Comparison of ENCODE assay signal across 9 cellular contexts in the genomic region with DNA sequence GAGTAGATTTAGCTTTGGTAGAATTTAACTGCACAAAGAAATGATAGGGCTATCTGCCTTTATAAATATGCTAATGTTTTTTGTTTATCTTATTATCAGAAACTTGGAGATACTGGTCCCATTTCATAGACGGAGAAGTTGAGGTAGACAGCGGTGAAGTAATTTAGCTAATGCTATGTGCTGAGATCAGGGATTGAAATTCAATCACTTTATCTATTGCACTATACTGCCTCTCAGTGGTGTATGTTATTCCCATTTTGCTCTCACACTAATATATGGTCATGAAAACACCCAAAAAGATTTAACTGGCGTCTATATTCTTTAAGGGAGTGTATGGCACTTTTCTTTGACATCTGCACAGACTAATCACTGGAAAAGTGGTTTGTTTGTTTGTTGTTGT.
DNase-seq lines count a peak whose midpoint lies in the region; ATAC-seq, FAIRE-seq and TF ChIP-seq lines count a peak whose summit lies in the region.
"Had no signal": no experiment of that assay in that cellular context is flagged by ENCODE, and none has a peak within 500 bp of the region (broad histone marks: within the 10 kb centered on the region; RNA-seq: fewer than 3 reads in every experiment).

No MANE protein-coding gene starts in this region.

- H2BK120ac ChIP-seq in IMR-90 (ENCODE audit: low read depth, low read length): no peak overlapping the region

- no CpG with 5 or more reads among the region's 3 CpGs for WGBS in IMR-90 (ENCODE audit: extremely low coverage in 2 of 2, insufficient read length in 1 of 2), 2 experiments
- 63% methylated on average over 3 of the region's 3 CpGs for WGBS in liver
- WGBS in right cardiac atrium: 78% methylated on average over 3 of the region's 3 CpGs

- no peak overlapping the region for H3K27ac ChIP-seq in IMR-90 (ENCODE audit: insufficient read depth, low read length)
- no peak overlapping the region for H3K27ac ChIP-seq in liver (ENCODE audit: low read depth in 1 of 2, low read length in 2 of 2)
- H3K27ac ChIP-seq in right cardiac atrium (ENCODE audit: low read length): no peak overlapping the region

- H3K14ac ChIP-seq in IMR-90 (replicated peaks; ENCODE audit: low read depth, low read length): no peak overlapping the region

- no peaks in the 10 kb centered on the region for H3K9me1 ChIP-seq in IMR-90 (ENCODE audit: insufficient read depth, low read length)

- no peaks in the 10 kb centered on the region for H4K20me1 ChIP-seq in IMR-90 (ENCODE audit: insufficient read depth, low read length)

- POLR2A ChIA-PET in IMR-90 (lab: Charles Lee; ENCODE audit: unreplicated experiment): no interaction called here

- no TSS peak for BruUV-seq in IMR-90 (replicated peaks; lab: Mats Ljungman, UMichigan)

- DNase-seq in D721Med (ENCODE audit: insufficient read length, low spot score): no peak
- DNase-seq in IMR-90: peak; percentile 20
- DNase-seq in astrocyte of the hippocampus (ENCODE audit: low read depth, low spot score): peak; percentile 47
- DNase-seq in superior temporal gyrus (ENCODE audit: extremely low spot score): no peak
- DNase-seq in right cardiac atrium: no peak
- DNase-seq in MG63: no peak
- DNase-seq in amniotic stem cell (lab: John Stamatoyannopoulos, UW): no peak
- DNase-seq: activated CD4-positive, alpha-beta T cell treated with anti-CD3 and anti-CD28 coated beads, Interleukin-2, amount 50 U/mL, for 1 hour had no signal

- dilution Hi-C loops in IMR-90 (cut with HindIII; ENCODE audit: low sequenced_read_pairs, unreplicated experiment): no loop called here

- H2BK15ac ChIP-seq in IMR-90 (ENCODE audit: low read depth, low read length): no peak overlapping the region

- no peak overlapping the region for H2AFZ ChIP-seq in IMR-90 (replicated peaks; ENCODE audit: low read length, poor library complexity)

- ATAC-seq in IMR-90 (ENCODE audit: low read depth) (peak; percentile 73), right cardiac atrium (no peak)

- no peak overlapping the region for H3K4ac ChIP-seq in IMR-90 (ENCODE audit: low read depth, low read length)

- TF ChIP-seq POLR2A in IMR-90 (IDR thresholded peaks at IDR 0.05; ENCODE audit: low read depth, low read length): no peak

- H3K4me3 ChIP-seq in IMR-90 (ENCODE audit: insufficient read depth, low read depth, low read length): no peak overlapping the region
- no peak overlapping the region for H3K4me3 ChIP-seq in liver (ENCODE audit: low read depth in 1 of 3, low read length in 3 of 3)
- H3K4me3 ChIP-seq in right cardiac atrium (ENCODE audit: low read length): no peak overlapping the region
- no peak overlapping the region for H3K4me3 ChIP-seq in MG63

- H2BK20ac ChIP-seq in IMR-90 (ENCODE audit: low read depth, low read length): no peak overlapping the region

- intact Hi-C loops in IMR-90 (cut with micrococcal nuclease) (loop anchor here (5.0 kb wide), 4 partner anchors 303 to 1933 kb away; no protein-coding TSS in a partner anchor), right cardiac atrium (cut with DNase I) (no loop called here)

- H2BK5ac ChIP-seq in IMR-90 (ENCODE audit: low read depth, low read length, poor library complexity, severe bottlenecking): no peak overlapping the region

- no peak overlapping the region for H4K5ac ChIP-seq in IMR-90 (ENCODE audit: low read depth, low read length)

- H3K18ac ChIP-seq in IMR-90 (ENCODE audit: low read depth, low read length): no peak overlapping the region

- H4K8ac ChIP-seq in IMR-90 (ENCODE audit: low read depth in 2 of 2, low read length in 2 of 2): no peak overlapping the region

- H3K27me3 ChIP-seq in IMR-90 (ENCODE audit: control insufficient read depth, insufficient read depth, low read length): no peaks in the 10 kb centered on the region
- no peaks in the 10 kb centered on the region for H3K27me3 ChIP-seq in liver (ENCODE audit: control insufficient read depth in 4 of 4, insufficient read depth in 4 of 4, low read length in 3 of 4)
- H3K27me3 ChIP-seq in right cardiac atrium (ENCODE audit: control insufficient read depth, insufficient read depth): no peaks in the 10 kb centered on the region
- H3K27me3 ChIP-seq in MG63: peaks cover 21% of the 10 kb centered on the region

- FAIRE-seq in D721Med (lab: Jason Lieb, UNC): peak; percentile 85

- H3K79me1 ChIP-seq in IMR-90 (ENCODE audit: low read depth in 1 of 2, low read length in 2 of 2): no peaks in the 10 kb centered on the region

- in situ Hi-C loops in IMR-90 (cut with MboI; ENCODE audit: low sequenced_read_pairs): loop anchor here (25.0 kb wide), 1 partner anchor 1928 kb away; no protein-coding TSS in a partner anchor

- H3K4me1 ChIP-seq in IMR-90 (ENCODE audit: control insufficient read depth, insufficient read depth, low read length) (no peaks in the 10 kb centered on the region), liver (ENCODE audit: control insufficient read depth in 4 of 4, insufficient read depth in 4 of 4, low read length in 3 of 4) (no peaks in the 10 kb centered on the region), right cardiac atrium (ENCODE audit: control insufficient read depth, insufficient read depth, low read length) (no peaks in the 10 kb centered on the region)

- H3K23ac ChIP-seq in IMR-90 (ENCODE audit: low read depth, low read length): no peak overlapping the region

- CTCF ChIA-PET in IMR-90 (lab: Yijun Ruan, JAX): interaction anchor here (0.6 to 1.7 kb wide), 2 partner anchors 10 to 1848 kb away, joined by 3 to 5 read pairs; no protein-coding TSS in a partner anchor

- H3K36me3 ChIP-seq in IMR-90 (ENCODE audit: control insufficient read depth, insufficient read depth, low read length) (no peaks in the 10 kb centered on the region), liver (ENCODE audit: control insufficient read depth in 4 of 4, insufficient read depth in 3 of 4, low read depth in 1 of 4, low read length in 3 of 4) (no peaks in the 10 kb centered on the region), MG63 (no peaks in the 10 kb centered on the region)

- no peak overlapping the region for H3K56ac ChIP-seq in IMR-90 (ENCODE audit: extremely low read depth, insufficient read depth, low read length)

- H4K91ac ChIP-seq in IMR-90 (ENCODE audit: insufficient read depth, low read depth, low read length): no peak overlapping the region

- peak; percentile 57 for TF ChIP-seq CTCF in D721Med (IDR thresholded peaks at IDR 0.05; ENCODE audit: insufficient read depth, missing control alignments)
- peak; percentile 49 for TF ChIP-seq CTCF in IMR-90 (conservative IDR thresholded peaks at IDR 0.05; ENCODE audit: low read depth, low read length)
- peak; percentile 50 for TF ChIP-seq CTCF in liver (IDR thresholded peaks at IDR 0.05; ENCODE audit: low read depth, low read length, missing input control)

- TF ChIP-seq RAD21 in IMR-90 (IDR thresholded peaks at IDR 0.05; ENCODE audit: low read length) (peak; percentile 54), liver (IDR thresholded peaks at IDR 0.05) (peak; percentile 82)

- no peak overlapping the region for H2AK9ac ChIP-seq in IMR-90 (replicated peaks; ENCODE audit: low read depth, low read length, poor library complexity)

- no peak overlapping the region for H3K4me2 ChIP-seq in IMR-90 (ENCODE audit: low read depth, low read length)

- H3K9ac ChIP-seq in IMR-90 (ENCODE audit: low read depth, low read length) (no peak overlapping the region), liver (ENCODE audit: low read depth in 1 of 2, low read length in 2 of 2) (no peak overlapping the region)

- H3K9me3 ChIP-seq in IMR-90 (ENCODE audit: control insufficient read depth, insufficient read depth, low read length) (no peaks in the 10 kb centered on the region), liver (ENCODE audit: control insufficient read depth in 4 of 4, low read length in 3 of 4) (no peaks in the 10 kb centered on the region), right cardiac atrium (ENCODE audit: control insufficient read depth, low read length) (no peaks in the 10 kb centered on the region), MG63 (no peaks in the 10 kb centered on the region)

- H2AK5ac ChIP-seq in IMR-90 (ENCODE audit: low read depth, low read length): no peak overlapping the region

TF ChIP-seq in IMR-90, 13 proteins besides CTCF, POLR2A, EP300 and RAD21 (continues in another document):
- no peak for TF ChIP-seq NFE2L2 (IDR thresholded peaks at IDR 0.05; ENCODE audit: low read depth, low read length)
- TF ChIP-seq CHD1 (IDR thresholded peaks at IDR 0.05; ENCODE audit: low read depth, low read length): no peak
- no peak for TF ChIP-seq MAZ (IDR thresholded peaks at IDR 0.05; ENCODE audit: borderline replicate concordance, low read depth, low read length)
- TF ChIP-seq, protein P1, sequence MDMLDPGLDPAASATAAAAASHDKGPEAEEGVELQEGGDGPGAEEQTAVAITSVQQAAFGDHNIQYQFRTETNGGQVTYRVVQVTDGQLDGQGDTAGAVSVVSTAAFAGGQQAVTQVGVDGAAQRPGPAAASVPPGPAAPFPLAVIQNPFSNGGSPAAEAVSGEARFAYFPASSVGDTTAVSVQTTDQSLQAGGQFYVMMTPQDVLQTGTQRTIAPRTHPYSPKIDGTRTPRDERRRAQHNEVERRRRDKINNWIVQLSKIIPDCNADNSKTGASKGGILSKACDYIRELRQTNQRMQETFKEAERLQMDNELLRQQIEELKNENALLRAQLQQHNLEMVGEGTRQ (IDR thresholded peaks at IDR 0.05; ENCODE audit: low read depth, low read length): no peak

TF ChIP-seq in liver, 16 proteins besides CTCF, POLR2A, EP300 and RAD21:
- TF ChIP-seq, protein P2, sequence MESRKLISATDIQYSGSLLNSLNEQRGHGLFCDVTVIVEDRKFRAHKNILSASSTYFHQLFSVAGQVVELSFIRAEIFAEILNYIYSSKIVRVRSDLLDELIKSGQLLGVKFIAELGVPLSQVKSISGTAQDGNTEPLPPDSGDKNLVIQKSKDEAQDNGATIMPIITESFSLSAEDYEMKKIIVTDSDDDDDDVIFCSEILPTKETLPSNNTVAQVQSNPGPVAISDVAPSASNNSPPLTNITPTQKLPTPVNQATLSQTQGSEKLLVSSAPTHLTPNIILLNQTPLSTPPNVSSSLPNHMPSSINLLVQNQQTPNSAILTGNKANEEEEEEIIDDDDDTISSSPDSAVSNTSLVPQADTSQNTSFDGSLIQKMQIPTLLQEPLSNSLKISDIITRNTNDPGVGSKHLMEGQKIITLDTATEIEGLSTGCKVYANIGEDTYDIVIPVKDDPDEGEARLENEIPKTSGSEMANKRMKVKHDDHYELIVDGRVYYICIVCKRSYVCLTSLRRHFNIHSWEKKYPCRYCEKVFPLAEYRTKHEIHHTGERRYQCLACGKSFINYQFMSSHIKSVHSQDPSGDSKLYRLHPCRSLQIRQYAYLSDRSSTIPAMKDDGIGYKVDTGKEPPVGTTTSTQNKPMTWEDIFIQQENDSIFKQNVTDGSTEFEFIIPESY (IDR thresholded peaks at IDR 0.05): no peak
- TF ChIP-seq TAF1 (conservative IDR thresholded peaks at IDR 0.05) (no peak), RXRA (IDR thresholded peaks at IDR 0.05) (no peak)

Comparison
In these comparisons a context has a peak if more than half of its experiments do, and no peak if none do; other contexts are left out.
1. DNase-seq: peak in IMR-90 (single experiment) and astrocyte of the hippocampus (single experiment); none in D721Med (single experiment), superior temporal gyrus (single experiment), right cardiac atrium (0 of 3), MG63 (single experiment) and amniotic stem cell (single experiment).
2. Peak in every context shown above with its lines, with median percentiles within 50 percentile points of each other: CTCF ChIP-seq.